ENCODE assay signal across 27 cellular contexts in genomic region chr7:74518041-74518440, GRCh38.
"Had no signal": no experiment of that assay in that cellular context is flagged by ENCODE, and none has a peak within 500 bp of the region (broad histone marks: within the 10 kb centered on the region; RNA-seq: fewer than 3 reads in every experiment).

No MANE protein-coding gene starts in this region.

- H3K9me3 Mint-ChIP-seq: activated CD4-positive, alpha-beta memory T cell treated with anti-CD3 and anti-CD28 coated beads, Interleukin-2, amount 10 ng/mL, durations not matched to agents 7 days and 5 days; activated T-cell treated with anti-CD3 and anti-CD28 coated beads, Interleukin-2, amount 50 U/mL, for 24 hours; activated T-cell treated with anti-CD3 and anti-CD28 coated beads, Interleukin-2, amount 50 U/mL, for 72 hours had no signal

- H3K4me3 ChIP-seq: esophagus squamous epithelium, gastroesophageal sphincter had no signal

- H3K27me3 ChIP-seq: brain microvascular endothelial cell, esophagus squamous epithelium, gastroesophageal sphincter had no signal

- H3K4me1 Mint-ChIP-seq: activated CD4-positive, alpha-beta memory T cell treated with anti-CD3 and anti-CD28 coated beads, Interleukin-2, amount 10 ng/mL, durations not matched to agents 7 days and 5 days; activated CD4-positive, alpha-beta T cell treated with anti-CD3 and anti-CD28 coated beads, Interleukin-2, amount 10 ng/mL, durations not matched to agents 7 days and 5 days; T-helper 17 cell had no signal

- H3K27me3 Mint-ChIP-seq: activated CD4-positive, alpha-beta memory T cell treated with anti-CD3 and anti-CD28 coated beads, Interleukin-2, amount 10 ng/mL, durations not matched to agents 7 days and 5 days; activated CD4-positive, alpha-beta T cell treated with anti-CD3 and anti-CD28 coated beads, Interleukin-2, amount 10 ng/mL, durations not matched to agents 7 days and 5 days; activated naive CD8-positive, alpha-beta T cell; activated T-cell treated with anti-CD3 and anti-CD28 coated beads, Interleukin-2, amount 50 U/mL, for 24 hours; T-helper 17 cell had no signal

- H3K36me3 Mint-ChIP-seq: activated naive CD8-positive, alpha-beta T cell had no signal

- H3K4me3 Mint-ChIP-seq: activated CD4-positive, alpha-beta memory T cell treated with anti-CD3 and anti-CD28 coated beads, Interleukin-2, amount 10 ng/mL, durations not matched to agents 7 days and 5 days; activated CD4-positive, alpha-beta T cell treated with anti-CD3 and anti-CD28 coated beads, Interleukin-2, amount 10 ng/mL, durations not matched to agents 7 days and 5 days; activated naive CD8-positive, alpha-beta T cell; activated T-cell treated with anti-CD3 and anti-CD28 coated beads, Interleukin-2, amount 50 U/mL, for 24 hours; activated T-cell treated with anti-CD3 and anti-CD28 coated beads, Interleukin-2, amount 50 U/mL, for 72 hours; T-helper 17 cell had no signal

- H3K27ac ChIP-seq: brain microvascular endothelial cell, epithelial cell of prostate, esophagus squamous epithelium, gastroesophageal sphincter had no signal

- ATAC-seq: activated T-cell treated with anti-CD3 and anti-CD28 coated beads, Interleukin-2, amount 50 U/mL, for 72 hours; gastroesophageal sphincter; T-helper 17 cell had no signal

- H3K27ac Mint-ChIP-seq: activated CD4-positive, alpha-beta memory T cell treated with anti-CD3 and anti-CD28 coated beads, Interleukin-2, amount 10 ng/mL, durations not matched to agents 7 days and 5 days; activated CD4-positive, alpha-beta T cell treated with anti-CD3 and anti-CD28 coated beads, Interleukin-2, amount 10 ng/mL, durations not matched to agents 7 days and 5 days; activated naive CD8-positive, alpha-beta T cell; activated T-cell treated with anti-CD3 and anti-CD28 coated beads, Interleukin-2, amount 50 U/mL, for 24 hours; activated T-cell treated with anti-CD3 and anti-CD28 coated beads, Interleukin-2, amount 50 U/mL, for 72 hours had no signal

- DNase-seq: activated CD4-positive, alpha-beta memory T cell treated with anti-CD3 and anti-CD28 coated beads, Interleukin-2, amount 10 ng/mL, durations not matched to agents 7 days and 5 days; activated CD4-positive, alpha-beta T cell treated with anti-CD3 and anti-CD28 coated beads for 4 hours; activated CD4-positive, alpha-beta T cell treated with anti-CD3 and anti-CD28 coated beads, Interleukin-2, amount 10 ng/mL, durations not matched to agents 7 days and 5 days; activated CD4-positive, alpha-beta T cell treated with anti-CD3 and anti-CD28 coated beads, Interleukin-2, amount 50 U/mL, for 4 hours; activated CD4-positive, CD25-positive, alpha-beta regulatory T cell; activated CD4-positive, CD25-positive, alpha-beta regulatory T cell treated with anti-CD3 and anti-CD28 coated beads, Interleukin-2, amount 50 U/mL, for 72 hours; activated CD8-positive, alpha-beta memory T cell treated with anti-CD3 and anti-CD28 coated beads, Interleukin-2, amount 50 U/mL, for 48 hours; activated gamma-delta T cell; activated naive CD4-positive, alpha-beta T cell treated with anti-CD3 and anti-CD28 coated beads, Interleukin-2, amount 50 U/mL, for 16 hours; activated naive CD4-positive, alpha-beta T cell treated with Interleukin-2 at 50 U/mL for 16 hours; activated T-cell treated with anti-CD3 and anti-CD28 coated beads for 4 hours; activated T-cell treated with anti-CD3 and anti-CD28 coated beads, Interleukin-2, amount 50 U/mL, for 24 hours; activated T-cell treated with anti-CD3 and anti-CD28 coated beads, Interleukin-2, amount 50 U/mL, for 72 hours; amniotic stem cell; anterior cingulate cortex; brain microvascular endothelial cell; caudate nucleus; cortex of kidney; dermis blood vessel endothelial cell; effector CD4-positive, alpha-beta T cell; esophagus squamous epithelium; foreskin melanocyte; T-helper 1 cell; T-helper 17 cell had no signal
